ENCODE assay signal across 8 cellular contexts in genomic region chr12:121015825-121016766, GRCh38. TPM values are rescaled to one million over a fixed set of nuclear protein-coding genes. Genes with fewer than 3 reads are reported as not detected.
DNase-seq lines count a peak whose midpoint lies in the region; ATAC-seq and TF ChIP-seq lines count a peak whose summit lies in the region.

C12orf43 (minus strand) TSS chr12:121016487; CDS start chr12:121016474, 13 bp downstream.

- H3K4me3 ChIP-seq in right cardiac atrium (ENCODE audit: low read length): peak within 1 kb of the TSS; percentile 96
- H3K4me3 ChIP-seq in uterus: peak within 1 kb of the TSS; percentile 47 to 95

- intact Hi-C loops in right cardiac atrium (cut with DNase I) (no loop called here), uterus (cut with DNase I; ENCODE audit: low total_unique reads) (no loop called here)

- 1% methylated on average over 34 of the region's 34 CpGs for WGBS in right cardiac atrium

- peak; percentile 89 for DNase-seq in NCI-H187 treated with DMSO at 0.1 percent for 48 hours (lab: John Stamatoyannopoulos, UW)
- peak; percentile 69 to 94 (median 87) for DNase-seq in T-helper 2 cell
- peak; percentile 89 to 95 (median 94) for DNase-seq in right cardiac atrium
- DNase-seq in putamen (ENCODE audit: low spot score): peak; percentile 93
- peak; percentile 90 to 93 for DNase-seq in uterus

- peak within 1 kb of the TSS; percentile 58 for H3K27ac ChIP-seq in angular gyrus (ENCODE audit: low read depth, low read length)
- peak within 1 kb of the TSS; percentile 74 for H3K27ac ChIP-seq in right cardiac atrium (ENCODE audit: low read length)
- H3K27ac ChIP-seq in uterus: peak within 1 kb of the TSS; percentile 57 to 77

- H3K27me3 ChIP-seq in right cardiac atrium (ENCODE audit: control insufficient read depth, insufficient read depth): no peaks in the 10 kb centered on the region
- no peaks in the 10 kb centered on the region for H3K27me3 ChIP-seq in uterus

- peaks cover 2% of the 10 kb centered on the region for H3K4me1 ChIP-seq in right cardiac atrium (ENCODE audit: control insufficient read depth, insufficient read depth, low read length)
- H3K4me1 ChIP-seq in uterus: peaks cover 0 to 4% of the 10 kb centered on the region in 2 donors

- H3K9me3 ChIP-seq in right cardiac atrium (ENCODE audit: control insufficient read depth, low read length): no peaks in the 10 kb centered on the region
- no peaks in the 10 kb centered on the region for H3K9me3 ChIP-seq in uterus

- TF ChIP-seq CTCF in uterus (IDR thresholded peaks at IDR 0.05): peak in 2 of 4 experiments; percentile 13 to 36

- ATAC-seq in GM18505 (IDR thresholded peaks at IDR 0.05; ENCODE audit: unreplicated experiment): peak; percentile 91
- ATAC-seq in HG02970 (IDR thresholded peaks at IDR 0.05; ENCODE audit: low FRiP score, unreplicated experiment): peak; percentile 88
- ATAC-seq in right cardiac atrium: peak; percentile 99

- TF ChIP-seq POLR2A in GM18505 (IDR thresholded peaks at IDR 0.05; ENCODE audit: borderline replicate concordance, extremely low read depth, insufficient read depth, insufficient read length) (peak; percentile 80), uterus (IDR thresholded peaks at IDR 0.05) (peak in 1 of 2 donors; percentile 32)

- no peaks in the 10 kb centered on the region for H3K36me3 ChIP-seq in uterus

RNA-seq across cellular contexts. Expression of gene C12orf43, which starts in this region (rescaled TPM):
- 10 to 100 TPM in 2 of 4 donors, 1 to 10 TPM in 2; 8.5 to 13.0 (median 10.3) TPM for total RNA-seq in right cardiac atrium
- 7.5 TPM for polyA plus RNA-seq in right cardiac atrium
- total RNA-seq in uterus: 10 to 100 TPM; 12.2 to 23.5 (median 19.0) TPM

Comparison
In these comparisons a context has a peak if more than half of its experiments do, and no peak if none do; other contexts are left out.
1. Peak in every context shown above with its lines: DNase-seq, ATAC-seq, H3K4me3 ChIP-seq and H3K27ac ChIP-seq.